In genomic region chr9:129497064-129497836, GRCh38 we compare ENCODE assay signal across 9 cellular contexts.
DNase-seq lines count a peak whose midpoint lies in the region; ATAC-seq, FAIRE-seq and TF ChIP-seq lines count a peak whose summit lies in the region.
"Had no signal": no experiment of that assay in that cellular context is flagged by ENCODE, and none has a peak within 500 bp of the region (broad histone marks: within the 10 kb centered on the region; RNA-seq: fewer than 3 reads in every experiment).

No MANE protein-coding gene starts in this region.

- peak; percentile 6 for ATAC-seq in PC-3

- H3K23ac ChIP-seq in H1 (ENCODE audit: insufficient read length) = no peak overlapping the region

- H3K56ac ChIP-seq in H1 (replicated peaks; ENCODE audit: insufficient read length, low read depth, low read length) = no peak overlapping the region

- TF ChIP-seq EP300 in H1 (IDR thresholded peaks at IDR 0.05; ENCODE audit: borderline replicate concordance in 1 of 2, low read depth in 2 of 2, low read length in 2 of 2) = no peak; a peak in 1 of 3 replicates

- no peaks in the 10 kb centered on the region for H3K9me2 ChIP-seq in PC-3 (replicated peaks; ENCODE audit: low read length)

- CTCF ChIA-PET in PC-3 (lab: Charles Lee) = interaction anchor here (1.0 kb wide), 1 partner anchor 323 kb away, joined by 4 read pairs; no protein-coding TSS in a partner anchor
- CTCF ChIA-PET in H1 (lab: Charles Lee; ENCODE audit: partially characterized antibody) = interaction anchor here (0.7 to 1.7 kb wide), 20 partner anchors 10 to 365 kb away, joined by 3 to 6 read pairs (median 4); no protein-coding TSS in a partner anchor

- DNase-seq in DMS153 treated with DMSO at 0.1 percent for 48 hours (lab: John Stamatoyannopoulos, UW; ENCODE audit: unreplicated experiment) = peak; percentile 76
- DNase-seq in DMS153 (lab: John Stamatoyannopoulos, UW) = no peak
- DNase-seq in PC-3 = no peak
- DNase-seq in H1 (ENCODE audit: low read depth in 1 of 2, low spot score in 2 of 2) = no peak
- peak in 1 of 2 donors; percentile 69 for DNase-seq in uterus
- DNase-seq in activated CD4-positive, CD25-positive, alpha-beta regulatory T cell (lab: John Stamatoyannopoulos, UW) = no peak
- DNase-seq in 8988T = no peak

- no peaks in the 10 kb centered on the region for H3K79me1 ChIP-seq in H1 (ENCODE audit: low read depth, low read length)

- no peaks in the 10 kb centered on the region for H3K36me3 ChIP-seq in PC-3 (ENCODE audit: low read depth, low read length)
- H3K36me3 ChIP-seq in H1 (ENCODE audit: control insufficient read depth in 2 of 4, insufficient read depth in 4 of 4, low read length in 3 of 4) = no peaks in the 10 kb centered on the region
- H3K36me3 ChIP-seq in muscle layer of colon (ENCODE audit: insufficient read depth, low read length) = peaks cover 7% of the 10 kb centered on the region
- no peaks in the 10 kb centered on the region for H3K36me3 ChIP-seq in uterus

- H2AK5ac ChIP-seq in H1 (ENCODE audit: low read depth, low read length) = peak overlapping the region; percentile 17; the same call in 1 of the 2 replicates

- H4K91ac ChIP-seq in H1 (replicated peaks; ENCODE audit: insufficient read length, low read length) = peak overlapping the region; percentile 91

- H3K4me1 ChIP-seq in PC-3 (ENCODE audit: insufficient read depth, low read length) (peaks cover 20% of the 10 kb centered on the region), H1 (replicated peaks in 1 of 4; ENCODE audit: control insufficient read depth in 3 of 4, insufficient read depth in 4 of 4, low read length in 3 of 4) (peaks cover 3 to 42% (median 32%) of the 10 kb centered on the region in 4 experiments), muscle layer of colon (ENCODE audit: insufficient read depth, low read length) (peaks cover 55% of the 10 kb centered on the region), uterus (peaks cover 4 to 27% of the 10 kb centered on the region in 2 donors)

- H2AFZ ChIP-seq in PC-3 (ENCODE audit: low read length) (peak overlapping the region; percentile 57; the same call in 1 of the 2 replicates), H1 (ENCODE audit: low read length) (no peak overlapping the region)

- H3K27ac ChIP-seq in PC-3 (ENCODE audit: low read length) (peak overlapping the region; percentile 50), H1 (ENCODE audit: low read depth, low read length) (no peak overlapping the region), muscle layer of colon (ENCODE audit: low read depth, low read length) (peak overlapping the region; percentile 98), uterus (peak overlapping the region; percentile 98 to 100)

- H4K20me1 ChIP-seq in PC-3 (ENCODE audit: low read length) (no peaks in the 10 kb centered on the region), H1 (replicated peaks in 1 of 2; ENCODE audit: control insufficient read depth in 1 of 2, insufficient read depth in 2 of 2, low read length in 2 of 2) (no peaks in the 10 kb centered on the region)

- H2BK20ac ChIP-seq in H1 (ENCODE audit: low read length) = peak overlapping the region; percentile 95; the same call in 1 of the 2 replicates

- TF ChIP-seq CTCF in PC-3 (conservative IDR thresholded peaks at IDR 0.05; ENCODE audit: low read depth, low read length) (no peak), H1 (IDR thresholded peaks at IDR 0.05; ENCODE audit: control extremely low read depth in 1 of 3, insufficient read depth in 1 of 3, low read depth in 1 of 3, low read length in 3 of 3) (no peak), uterus (IDR thresholded peaks at IDR 0.05) (no peak)

- H2BK15ac ChIP-seq in H1 (ENCODE audit: low read length) = peak overlapping the region; percentile 88

- TF ChIP-seq RAD21 in H1 (IDR thresholded peaks at IDR 0.05 in 1 of 2, conservative IDR thresholded peaks at IDR 0.05 in 1 of 2; ENCODE audit: low read depth in 2 of 2, low read length in 2 of 2) = no peak; a peak in 1 of 4 replicates

- no peaks in the 10 kb centered on the region; the same call in 1 of the 2 replicates for H3K79me2 ChIP-seq in PC-3 (ENCODE audit: low read length)
- H3K79me2 ChIP-seq in H1 (ENCODE audit: control insufficient read depth in 1 of 2, insufficient read depth in 2 of 2, low read length in 2 of 2) = no peaks in the 10 kb centered on the region

- peak overlapping the region; percentile 89 for H2BK120ac ChIP-seq in H1 (replicated peaks; ENCODE audit: low read depth, low read length)

- peaks cover 16% of the 10 kb centered on the region for H3K23me2 ChIP-seq in H1 (ENCODE audit: low read depth, low read length)

- peak overlapping the region; percentile 83 for H3K18ac ChIP-seq in H1 (ENCODE audit: extremely low read depth, low read length)

- TF ChIP-seq POLR2A in H1 (IDR thresholded peaks at IDR 0.05; ENCODE audit: control extremely low read depth in 1 of 2, low read depth in 2 of 2, low read length in 2 of 2) = no peak
- no peak for TF ChIP-seq POLR2A in uterus (IDR thresholded peaks at IDR 0.05)

- H4K5ac ChIP-seq in H1 (ENCODE audit: insufficient read length, low read depth, low read length) = peak overlapping the region; percentile 55

- intact Hi-C loops in PC-3 (cut with micrococcal nuclease) (loop anchor here (5.0 kb wide), 2 partner anchors 85 to 115 kb away; no protein-coding TSS in a partner anchor), uterus (cut with DNase I; ENCODE audit: low total_unique reads) (loop anchor here (10.0 kb wide), 2 partner anchors 322 to 352 kb away; partner anchors contain the start of gene IER5L)

- BruUV-seq in PC-3 (replicated peaks; lab: Mats Ljungman, UMichigan) = no TSS peak

- H3K9me3 ChIP-seq in PC-3 (ENCODE audit: low read length) (no peaks in the 10 kb centered on the region), H1 (ENCODE audit: insufficient read depth in 2 of 2, low read depth in 1 of 2, low read length in 1 of 2) (no peaks in the 10 kb centered on the region), muscle layer of colon (ENCODE audit: low read length) (no peaks in the 10 kb centered on the region), uterus (no peaks in the 10 kb centered on the region)

- WGBS in H1 (ENCODE audit: extremely low coverage in 1 of 2, insufficient coverage in 1 of 2, insufficient read length in 1 of 2, insufficient replicate concordance in 2 of 2, low coverage in 1 of 2, low lambda C conversion rate in 2 of 2, missing lambda C conversion rate in 1 of 2), 2 experiments = 51% methylated on average over 6 of the region's 17 CpGs; no CpG with 5 or more reads in 1 of the 2 experiments

- H2BK5ac ChIP-seq in H1 (ENCODE audit: low read depth, low read length) = peak overlapping the region; percentile 96; the same call in 1 of the 2 replicates

- no peaks in the 10 kb centered on the region for H3F3A ChIP-seq in PC-3 (ENCODE audit: low read length, unreplicated experiment)

- H3K9ac ChIP-seq in PC-3 (ENCODE audit: low read length) = peak overlapping the region; percentile 51
- H3K9ac ChIP-seq in H1 (replicated peaks in 1 of 4; ENCODE audit: extremely low read depth in 1 of 4, low read depth in 3 of 4, low read length in 3 of 4) = no peak overlapping the region
- H3K9ac ChIP-seq in muscle layer of colon (ENCODE audit: low read length) = peak overlapping the region; percentile 97

- H3K4me2 ChIP-seq in PC-3 (ENCODE audit: low read length) (peak overlapping the region; percentile 99), H1 (ENCODE audit: insufficient read depth in 1 of 2, low read depth in 2 of 2, low read length in 2 of 2) (peak overlapping the region; percentile 86 to 94)

- no peak overlapping the region for H4K8ac ChIP-seq in H1 (ENCODE audit: extremely low read depth, insufficient read depth, low read length)

- POLR2A ChIA-PET in PC-3 (lab: Charles Lee; ENCODE audit: unreplicated experiment) = interaction anchor here (0.6 to 0.9 kb wide), 2 partner anchors 14 to 37 kb away, joined by 6 to 14 read pairs; no protein-coding TSS in a partner anchor
- POLR2A ChIA-PET in H1 (lab: Charles Lee; ENCODE audit: partially characterized antibody) = interaction anchor here (0.6 to 6.7 kb wide), 18 partner anchors 9 to 753 kb away, joined by 3 to 45 read pairs (median 5); partner anchors contain the start of gene IER5L

- peak overlapping the region; percentile 63 for H3K4ac ChIP-seq in H1 (replicated peaks; ENCODE audit: insufficient read length, low read depth, low read length)

- H3K4me3 ChIP-seq in PC-3 (ENCODE audit: low read length) (peak overlapping the region; percentile 70), H1 (ENCODE audit: extremely low read depth in 1 of 4, insufficient read depth in 2 of 4, low read depth in 3 of 4, low read length in 4 of 4) (peak overlapping the region in 3 of 4 experiments; percentile 1 to 66 (median 39); a peak in 5 of 8 replicates), muscle layer of colon (ENCODE audit: low read depth in 1 of 2, low read length in 2 of 2) (peak overlapping the region; percentile 68 to 75), uterus (peak overlapping the region; percentile 63 to 67)

- FAIRE-seq in H1 (lab: Jason Lieb, UNC) = no peak
- FAIRE-seq: A204.1 had no signal

- H3K27me3 ChIP-seq in PC-3 (ENCODE audit: low read length) (no peaks in the 10 kb centered on the region), H1 (replicated peaks in 1 of 4; ENCODE audit: control insufficient read depth in 3 of 4, extremely low read depth in 1 of 4, insufficient read depth in 3 of 4, low read length in 3 of 4) (peaks cover 0 to 15% (median 13%) of the 10 kb centered on the region in 4 experiments; a peak in 6 of 7 replicates), muscle layer of colon (ENCODE audit: control insufficient read depth in 1 of 2, insufficient read depth in 2 of 2, low read length in 2 of 2) (no peaks in the 10 kb centered on the region), uterus (no peaks in the 10 kb centered on the region)

- peak overlapping the region; percentile 99; the same call in 1 of the 2 replicates for H2BK12ac ChIP-seq in H1 (ENCODE audit: low read depth, low read length)

- H3K14ac ChIP-seq in H1 (ENCODE audit: insufficient read length) = no peak overlapping the region

TF ChIP-seq in H1, 55 proteins besides CTCF, POLR2A, EP300 and RAD21 (continues in another document):
- TF ChIP-seq HDAC2 (IDR thresholded peaks at IDR 0.05; ENCODE audit: borderline replicate concordance in 1 of 2, low read depth in 2 of 2, low read length in 2 of 2) (no peak), EGR1 (IDR thresholded peaks at IDR 0.05; ENCODE audit: borderline replicate concordance, low read depth, low read length) (peak; percentile 91), CHD2 (IDR thresholded peaks at IDR 0.05; ENCODE audit: low read length) (no peak; the same call in 1 of the 2 replicates), CEBPB (IDR thresholded peaks at IDR 0.05; ENCODE audit: low read depth, low read length) (no peak), TCF12 (IDR thresholded peaks at IDR 0.05; ENCODE audit: low read depth, low read length) (peak; percentile 65; the same call in 1 of the 2 replicates), CTBP2 (IDR thresholded peaks at IDR 0.05; ENCODE audit: borderline replicate concordance, insufficient read depth, insufficient read length, low read length) (peak; percentile 54), ASH2L (IDR thresholded peaks at IDR 0.05; ENCODE audit: low read length) (peak; percentile 11), YY1 (IDR thresholded peaks at IDR 0.05; ENCODE audit: low read depth, low read length) (peak; percentile 32; the same call in 1 of the 2 replicates), POU5F1 (IDR thresholded peaks at IDR 0.05; ENCODE audit: low read depth, low read length) (no peak), KDM1A (IDR thresholded peaks at IDR 0.05; ENCODE audit: borderline replicate concordance, low read length) (no peak)

Comparison
In these comparisons a context has a peak if more than half of its experiments do, and no peak if none do; other contexts are left out.
1. H3K9ac ChIP-seq: peak in PC-3 (single experiment) and muscle layer of colon (single experiment); none in H1 (0 of 4).
2. Peak in every context shown above with its lines, with median percentiles within 50 percentile points of each other: H3K4me3 ChIP-seq.